Comparison of ENCODE assay signal across 1 cellular context in the genomic region with DNA sequence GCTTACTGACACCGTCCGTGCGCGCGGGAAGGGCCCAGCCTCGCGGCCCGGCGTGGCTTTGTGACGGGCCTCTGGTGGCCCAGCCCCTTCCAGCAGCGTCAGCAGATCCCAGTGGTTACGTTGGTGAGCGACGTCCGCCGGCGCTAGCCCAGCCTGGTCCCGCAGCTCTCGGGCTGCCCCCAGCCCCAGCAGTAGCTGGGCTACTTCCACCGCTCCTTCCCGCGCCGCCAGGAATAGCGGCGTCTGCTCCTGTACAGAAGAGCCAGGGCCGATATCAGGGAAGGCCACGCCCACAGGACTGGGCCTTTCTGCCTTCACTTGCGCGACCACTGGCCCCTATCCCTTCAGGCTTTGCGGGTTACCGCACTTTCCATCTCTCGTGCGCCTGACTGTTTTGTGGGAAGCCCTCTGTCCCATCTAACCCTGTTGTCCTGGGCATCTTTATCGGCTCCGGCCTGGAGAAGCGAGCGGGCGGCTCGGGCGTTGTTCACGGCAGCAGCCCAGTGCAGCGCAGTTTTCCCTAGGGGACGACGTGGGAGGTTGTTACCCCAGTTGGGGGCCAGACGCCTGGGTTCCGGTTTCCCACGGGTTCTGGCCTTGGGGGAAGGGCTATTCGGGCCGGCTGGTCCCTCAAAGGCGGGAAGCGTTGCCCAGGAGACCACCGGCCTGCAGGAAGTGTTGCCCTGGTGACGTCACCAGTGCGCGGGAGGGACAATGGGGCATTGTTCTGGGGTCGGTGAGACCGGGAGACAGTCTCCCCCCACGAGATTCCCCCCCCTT.
A peak's percentile ranks its signal among the peaks of the same experiment; 100 is the strongest.
TF ChIP-seq lines count a peak whose summit lies in the region.

No MANE protein-coding gene starts in this region.

TF ChIP-seq in K562, 482 proteins besides CTCF, POLR2A, EP300 and RAD21 (continued from another document and continues in another):
- TF ChIP-seq, protein P1, sequence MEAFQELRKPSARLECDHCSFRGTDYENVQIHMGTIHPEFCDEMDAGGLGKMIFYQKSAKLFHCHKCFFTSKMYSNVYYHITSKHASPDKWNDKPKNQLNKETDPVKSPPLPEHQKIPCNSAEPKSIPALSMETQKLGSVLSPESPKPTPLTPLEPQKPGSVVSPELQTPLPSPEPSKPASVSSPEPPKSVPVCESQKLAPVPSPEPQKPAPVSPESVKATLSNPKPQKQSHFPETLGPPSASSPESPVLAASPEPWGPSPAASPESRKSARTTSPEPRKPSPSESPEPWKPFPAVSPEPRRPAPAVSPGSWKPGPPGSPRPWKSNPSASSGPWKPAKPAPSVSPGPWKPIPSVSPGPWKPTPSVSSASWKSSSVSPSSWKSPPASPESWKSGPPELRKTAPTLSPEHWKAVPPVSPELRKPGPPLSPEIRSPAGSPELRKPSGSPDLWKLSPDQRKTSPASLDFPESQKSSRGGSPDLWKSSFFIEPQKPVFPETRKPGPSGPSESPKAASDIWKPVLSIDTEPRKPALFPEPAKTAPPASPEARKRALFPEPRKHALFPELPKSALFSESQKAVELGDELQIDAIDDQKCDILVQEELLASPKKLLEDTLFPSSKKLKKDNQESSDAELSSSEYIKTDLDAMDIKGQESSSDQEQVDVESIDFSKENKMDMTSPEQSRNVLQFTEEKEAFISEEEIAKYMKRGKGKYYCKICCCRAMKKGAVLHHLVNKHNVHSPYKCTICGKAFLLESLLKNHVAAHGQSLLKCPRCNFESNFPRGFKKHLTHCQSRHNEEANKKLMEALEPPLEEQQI (IDR thresholded peaks at IDR 0.05) = no peak
- TF ChIP-seq POLR2H (tag; IDR thresholded peaks at IDR 0.05; ENCODE audit: low read depth) (peak; percentile 86), ARID2 (IDR thresholded peaks at IDR 0.05) (no peak), ZNF785 (CRISPR knock-in tag; IDR thresholded peaks at IDR 0.05) (no peak), HIVEP1 (CRISPR knock-in tag; IDR thresholded peaks at IDR 0.05) (peak; percentile 72; the same call in 1 of the 2 replicates), ZNF354B (CRISPR knock-in tag; IDR thresholded peaks at IDR 0.05) (no peak), ZNF175 (CRISPR knock-in tag; IDR thresholded peaks at IDR 0.05; ENCODE audit: low read depth) (peak; percentile 7; the same call in 1 of the 2 replicates), ZEB2 (IDR thresholded peaks at IDR 0.05) (no peak), ZC3H4 (CRISPR knock-in tag; IDR thresholded peaks at IDR 0.05; ENCODE audit: borderline replicate concordance) (peak; percentile 98; the same call in 1 of the 2 replicates), ZC3H8 (IDR thresholded peaks at IDR 0.05) (no peak), HDAC8 (tag; IDR thresholded peaks at IDR 0.05) (no peak; the same call in 1 of the 2 replicates), KLF16 (IDR thresholded peaks at IDR 0.05) (peak; percentile 6; the same call in 1 of the 2 replicates), ZNF668 (CRISPR knock-in tag; IDR thresholded peaks at IDR 0.05) (no peak), MCM3 (IDR thresholded peaks at IDR 0.05) (no peak), NUFIP1 (IDR thresholded peaks at IDR 0.05; ENCODE audit: partially characterized antibody) (no peak), MYC (IDR thresholded peaks at IDR 0.05; ENCODE audit: low read depth, low read length) (peak; percentile 98), MYC (CRISPR knock-in tag; IDR thresholded peaks at IDR 0.05; ENCODE audit: borderline replicate concordance, low read depth) (peak; percentile 72; the same call in 1 of the 2 replicates), NEUROD1 (IDR thresholded peaks at IDR 0.05; ENCODE audit: borderline replicate concordance, low read depth, low read length, partially characterized antibody) (peak; percentile 52), HNRNPLL (IDR thresholded peaks at IDR 0.05; ENCODE audit: low read depth, low read length, poor library complexity, severe bottlenecking) (peak; percentile 73), TFAM (CRISPR knock-in tag; conservative IDR thresholded peaks at IDR 0.05) (no peak), ZNF551 (CRISPR knock-in tag; IDR thresholded peaks at IDR 0.05) (no peak), NFYB (IDR thresholded peaks at IDR 0.05; ENCODE audit: extremely low read depth, insufficient read length) (no peak), NR2C2 (CRISPR knock-in tag; IDR thresholded peaks at IDR 0.05) (peak; percentile 87), NR2C2 (tag; IDR thresholded peaks at IDR 0.05) (peak; percentile 80; the same call in 1 of the 2 replicates), SAFB2 (IDR thresholded peaks at IDR 0.05; ENCODE audit: borderline replicate concordance, low read depth, low read length, severe bottlenecking) (no peak), TAL1 (IDR thresholded peaks at IDR 0.05) (no peak), HMG20A (CRISPR knock-in tag; conservative IDR thresholded peaks at IDR 0.05) (no peak), SMARCA5 (IDR thresholded peaks at IDR 0.05) (no peak; the same call in none of the 2 replicates), ETS2 (tag; IDR thresholded peaks at IDR 0.05; ENCODE audit: borderline replicate concordance, poor library complexity, severe bottlenecking) (no peak)
- TF ChIP-seq, protein P2, sequence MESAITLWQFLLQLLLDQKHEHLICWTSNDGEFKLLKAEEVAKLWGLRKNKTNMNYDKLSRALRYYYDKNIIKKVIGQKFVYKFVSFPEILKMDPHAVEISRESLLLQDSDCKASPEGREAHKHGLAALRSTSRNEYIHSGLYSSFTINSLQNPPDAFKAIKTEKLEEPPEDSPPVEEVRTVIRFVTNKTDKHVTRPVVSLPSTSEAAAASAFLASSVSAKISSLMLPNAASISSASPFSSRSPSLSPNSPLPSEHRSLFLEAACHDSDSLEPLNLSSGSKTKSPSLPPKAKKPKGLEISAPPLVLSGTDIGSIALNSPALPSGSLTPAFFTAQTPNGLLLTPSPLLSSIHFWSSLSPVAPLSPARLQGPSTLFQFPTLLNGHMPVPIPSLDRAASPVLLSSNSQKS (CRISPR knock-in tag; IDR thresholded peaks at IDR 0.05) = no peak
- TF ChIP-seq, protein P3, sequence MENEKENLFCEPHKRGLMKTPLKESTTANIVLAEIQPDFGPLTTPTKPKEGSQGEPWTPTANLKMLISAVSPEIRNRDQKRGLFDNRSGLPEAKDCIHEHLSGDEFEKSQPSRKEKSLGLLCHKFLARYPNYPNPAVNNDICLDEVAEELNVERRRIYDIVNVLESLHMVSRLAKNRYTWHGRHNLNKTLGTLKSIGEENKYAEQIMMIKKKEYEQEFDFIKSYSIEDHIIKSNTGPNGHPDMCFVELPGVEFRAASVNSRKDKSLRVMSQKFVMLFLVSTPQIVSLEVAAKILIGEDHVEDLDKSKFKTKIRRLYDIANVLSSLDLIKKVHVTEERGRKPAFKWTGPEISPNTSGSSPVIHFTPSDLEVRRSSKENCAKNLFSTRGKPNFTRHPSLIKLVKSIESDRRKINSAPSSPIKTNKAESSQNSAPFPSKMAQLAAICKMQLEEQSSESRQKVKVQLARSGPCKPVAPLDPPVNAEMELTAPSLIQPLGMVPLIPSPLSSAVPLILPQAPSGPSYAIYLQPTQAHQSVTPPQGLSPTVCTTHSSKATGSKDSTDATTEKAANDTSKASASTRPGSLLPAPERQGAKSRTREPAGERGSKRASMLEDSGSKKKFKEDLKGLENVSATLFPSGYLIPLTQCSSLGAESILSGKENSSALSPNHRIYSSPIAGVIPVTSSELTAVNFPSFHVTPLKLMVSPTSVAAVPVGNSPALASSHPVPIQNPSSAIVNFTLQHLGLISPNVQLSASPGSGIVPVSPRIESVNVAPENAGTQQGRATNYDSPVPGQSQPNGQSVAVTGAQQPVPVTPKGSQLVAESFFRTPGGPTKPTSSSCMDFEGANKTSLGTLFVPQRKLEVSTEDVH (IDR thresholded peaks at IDR 0.05; ENCODE audit: low read depth, partially characterized antibody) = peak; percentile 83
- TF ChIP-seq, protein P4, sequence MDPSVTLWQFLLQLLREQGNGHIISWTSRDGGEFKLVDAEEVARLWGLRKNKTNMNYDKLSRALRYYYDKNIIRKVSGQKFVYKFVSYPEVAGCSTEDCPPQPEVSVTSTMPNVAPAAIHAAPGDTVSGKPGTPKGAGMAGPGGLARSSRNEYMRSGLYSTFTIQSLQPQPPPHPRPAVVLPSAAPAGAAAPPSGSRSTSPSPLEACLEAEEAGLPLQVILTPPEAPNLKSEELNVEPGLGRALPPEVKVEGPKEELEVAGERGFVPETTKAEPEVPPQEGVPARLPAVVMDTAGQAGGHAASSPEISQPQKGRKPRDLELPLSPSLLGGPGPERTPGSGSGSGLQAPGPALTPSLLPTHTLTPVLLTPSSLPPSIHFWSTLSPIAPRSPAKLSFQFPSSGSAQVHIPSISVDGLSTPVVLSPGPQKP (CRISPR knock-in tag; IDR thresholded peaks at IDR 0.05) = no peak
- TF ChIP-seq, protein P5, sequence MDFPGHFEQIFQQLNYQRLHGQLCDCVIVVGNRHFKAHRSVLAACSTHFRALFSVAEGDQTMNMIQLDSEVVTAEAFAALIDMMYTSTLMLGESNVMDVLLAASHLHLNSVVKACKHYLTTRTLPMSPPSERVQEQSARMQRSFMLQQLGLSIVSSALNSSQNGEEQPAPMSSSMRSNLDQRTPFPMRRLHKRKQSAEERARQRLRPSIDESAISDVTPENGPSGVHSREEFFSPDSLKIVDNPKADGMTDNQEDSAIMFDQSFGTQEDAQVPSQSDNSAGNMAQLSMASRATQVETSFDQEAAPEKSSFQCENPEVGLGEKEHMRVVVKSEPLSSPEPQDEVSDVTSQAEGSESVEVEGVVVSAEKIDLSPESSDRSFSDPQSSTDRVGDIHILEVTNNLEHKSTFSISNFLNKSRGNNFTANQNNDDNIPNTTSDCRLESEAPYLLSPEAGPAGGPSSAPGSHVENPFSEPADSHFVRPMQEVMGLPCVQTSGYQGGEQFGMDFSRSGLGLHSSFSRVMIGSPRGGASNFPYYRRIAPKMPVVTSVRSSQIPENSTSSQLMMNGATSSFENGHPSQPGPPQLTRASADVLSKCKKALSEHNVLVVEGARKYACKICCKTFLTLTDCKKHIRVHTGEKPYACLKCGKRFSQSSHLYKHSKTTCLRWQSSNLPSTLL (IDR thresholded peaks at IDR 0.05) = no peak
- TF ChIP-seq, protein P6, sequence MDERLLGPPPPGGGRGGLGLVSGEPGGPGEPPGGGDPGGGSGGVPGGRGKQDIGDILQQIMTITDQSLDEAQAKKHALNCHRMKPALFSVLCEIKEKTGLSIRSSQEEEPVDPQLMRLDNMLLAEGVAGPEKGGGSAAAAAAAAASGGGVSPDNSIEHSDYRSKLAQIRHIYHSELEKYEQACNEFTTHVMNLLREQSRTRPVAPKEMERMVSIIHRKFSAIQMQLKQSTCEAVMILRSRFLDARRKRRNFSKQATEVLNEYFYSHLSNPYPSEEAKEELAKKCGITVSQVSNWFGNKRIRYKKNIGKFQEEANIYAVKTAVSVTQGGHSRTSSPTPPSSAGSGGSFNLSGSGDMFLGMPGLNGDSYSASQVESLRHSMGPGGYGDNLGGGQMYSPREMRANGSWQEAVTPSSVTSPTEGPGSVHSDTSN (CRISPR knock-in tag; IDR thresholded peaks at IDR 0.05; ENCODE audit: low read depth) = 0 out of 2 replicates have a peak, but pooled peaks have one; percentile 37
- TF ChIP-seq, protein P6 (tag; conservative IDR thresholded peaks at IDR 0.05; ENCODE audit: low read depth) = no peak
- TF ChIP-seq, protein P7, sequence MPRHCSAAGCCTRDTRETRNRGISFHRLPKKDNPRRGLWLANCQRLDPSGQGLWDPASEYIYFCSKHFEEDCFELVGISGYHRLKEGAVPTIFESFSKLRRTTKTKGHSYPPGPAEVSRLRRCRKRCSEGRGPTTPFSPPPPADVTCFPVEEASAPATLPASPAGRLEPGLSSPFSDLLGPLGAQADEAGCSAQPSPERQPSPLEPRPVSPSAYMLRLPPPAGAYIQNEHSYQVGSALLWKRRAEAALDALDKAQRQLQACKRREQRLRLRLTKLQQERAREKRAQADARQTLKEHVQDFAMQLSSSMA (CRISPR knock-in tag; IDR thresholded peaks at IDR 0.05) = no peak; the same call in 1 of the 2 replicates
- TF ChIP-seq, protein P8, sequence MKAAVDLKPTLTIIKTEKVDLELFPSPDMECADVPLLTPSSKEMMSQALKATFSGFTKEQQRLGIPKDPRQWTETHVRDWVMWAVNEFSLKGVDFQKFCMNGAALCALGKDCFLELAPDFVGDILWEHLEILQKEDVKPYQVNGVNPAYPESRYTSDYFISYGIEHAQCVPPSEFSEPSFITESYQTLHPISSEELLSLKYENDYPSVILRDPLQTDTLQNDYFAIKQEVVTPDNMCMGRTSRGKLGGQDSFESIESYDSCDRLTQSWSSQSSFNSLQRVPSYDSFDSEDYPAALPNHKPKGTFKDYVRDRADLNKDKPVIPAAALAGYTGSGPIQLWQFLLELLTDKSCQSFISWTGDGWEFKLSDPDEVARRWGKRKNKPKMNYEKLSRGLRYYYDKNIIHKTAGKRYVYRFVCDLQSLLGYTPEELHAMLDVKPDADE (conservative IDR thresholded peaks at IDR 0.05; ENCODE audit: control insufficient read depth, low read depth, low read length) = peak; percentile 67
- TF ChIP-seq, protein P9, sequence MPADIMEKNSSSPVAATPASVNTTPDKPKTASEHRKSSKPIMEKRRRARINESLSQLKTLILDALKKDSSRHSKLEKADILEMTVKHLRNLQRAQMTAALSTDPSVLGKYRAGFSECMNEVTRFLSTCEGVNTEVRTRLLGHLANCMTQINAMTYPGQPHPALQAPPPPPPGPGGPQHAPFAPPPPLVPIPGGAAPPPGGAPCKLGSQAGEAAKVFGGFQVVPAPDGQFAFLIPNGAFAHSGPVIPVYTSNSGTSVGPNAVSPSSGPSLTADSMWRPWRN (IDR thresholded peaks at IDR 0.05; ENCODE audit: low read depth) = no peak
